Comparison of ENCODE assay signal across 13 cellular contexts in the genomic region with DNA sequence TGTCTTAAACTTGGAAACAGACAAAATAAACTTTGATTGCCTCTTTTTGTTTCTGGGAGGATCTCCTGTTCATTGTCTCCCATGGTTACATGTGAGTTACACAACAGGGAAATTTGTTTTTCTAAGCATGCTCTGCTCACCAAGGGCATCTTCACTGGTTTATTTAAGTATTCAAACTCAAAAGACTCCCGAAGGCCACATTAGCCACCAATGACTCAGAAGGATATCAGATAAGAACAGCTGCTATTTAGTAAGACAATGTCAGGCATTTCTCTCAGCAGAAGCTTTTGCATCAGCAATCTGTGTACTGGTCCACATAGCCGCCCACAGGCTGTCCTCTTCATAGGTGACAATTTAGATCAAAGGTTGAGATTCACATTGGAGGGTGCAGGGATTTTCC. TPM values are rescaled to one million over a fixed set of nuclear protein-coding genes. Genes with fewer than 3 reads are reported as not detected.
DNase-seq lines count a peak whose midpoint lies in the region; ATAC-seq and TF ChIP-seq lines count a peak whose summit lies in the region.
"Had no signal": no experiment of that assay in that cellular context is flagged by ENCODE, and none has a peak within 500 bp of the region (broad histone marks: within the 10 kb centered on the region; RNA-seq: fewer than 3 reads in every experiment).

No MANE protein-coding gene starts in this region.

- ATAC-seq in foreskin keratinocyte = peak; percentile 46
- ATAC-seq in natural killer cell treated with Interleukin-12 subunit alpha and Interleukin-12 subunit beta and Interleukin-15 and Interleukin-18, amount 100 ng/mL, for 72 hours = no peak
- ATAC-seq: activated CD8-positive, alpha-beta memory T cell treated with anti-CD3 and anti-CD28 coated beads, Interleukin-2, amount 10 ng/mL, durations not matched to agents 7 days and 5 days had no signal

- no peaks in the 10 kb centered on the region for H3K36me3 ChIP-seq in SJCRH30

- DNase-seq in GM04504 (ENCODE audit: low read depth) (peak; percentile 17), SJCRH30 (peak; percentile 30 to 59), foreskin keratinocyte (peak; percentile 32 to 68), pulmonary artery endothelial cell (ENCODE audit: low read depth, low spot score) (peak; percentile 40), NCI-H345 treated with DMSO at 0.1 percent for 48 hours (lab: John Stamatoyannopoulos, UW; ENCODE audit: unreplicated experiment) (no peak), NCI-H1048 (lab: John Stamatoyannopoulos, UW) (no peak)
- no peak for DNase-seq in natural killer cell treated with Interleukin-12 subunit alpha and Interleukin-12 subunit beta and Interleukin-15 and Interleukin-18, amount 100 ng/mL, for 72 hours (ENCODE audit: low spot score)
- no peak for DNase-seq in stimulated activated CD4-positive, alpha-beta T cell treated with anti-CD3 and anti-CD28 coated beads, Interleukin-4, amount 100 ng/mL, for 4 hours
- DNase-seq: activated CD8-positive, alpha-beta memory T cell treated with anti-CD3 and anti-CD28 coated beads, Interleukin-2, amount 10 ng/mL, durations not matched to agents 7 days and 5 days; effector CD8-positive, alpha-beta T cell; NCI-H1694 treated with DMSO at 0.1 percent for 48 hours had no signal

- H3K9me3 ChIP-seq in SJCRH30 (replicated peaks) = no peaks in the 10 kb centered on the region

- peaks cover 5 to 22% of the 10 kb centered on the region in 2 donors for H3K27me3 Mint-ChIP-seq in natural killer cell treated with Interleukin-12 subunit alpha and Interleukin-12 subunit beta and Interleukin-15 and Interleukin-18, amount 100 ng/mL, for 72 hours

- H3K4me3 Mint-ChIP-seq in natural killer cell treated with Interleukin-12 subunit alpha and Interleukin-12 subunit beta and Interleukin-15 and Interleukin-18, amount 100 ng/mL, for 72 hours = no peak overlapping the region
- H3K4me3 Mint-ChIP-seq: activated CD8-positive, alpha-beta memory T cell treated with anti-CD3 and anti-CD28 coated beads, Interleukin-2, amount 10 ng/mL, durations not matched to agents 7 days and 5 days had no signal

- H3K27ac ChIP-seq in SJCRH30 (no peak overlapping the region), foreskin keratinocyte (no peak overlapping the region)
- H3K27ac ChIP-seq: SK-N-MC had no signal

- no peaks in the 10 kb centered on the region for H3K4me1 Mint-ChIP-seq in natural killer cell treated with Interleukin-12 subunit alpha and Interleukin-12 subunit beta and Interleukin-15 and Interleukin-18, amount 100 ng/mL, for 72 hours (ENCODE audit: low read depth in 2 of 2)
- H3K4me1 Mint-ChIP-seq: activated CD8-positive, alpha-beta memory T cell treated with anti-CD3 and anti-CD28 coated beads, Interleukin-2, amount 10 ng/mL, durations not matched to agents 7 days and 5 days had no signal

- no peaks in the 10 kb centered on the region for H3K9me3 Mint-ChIP-seq in natural killer cell treated with Interleukin-12 subunit alpha and Interleukin-12 subunit beta and Interleukin-15 and Interleukin-18, amount 100 ng/mL, for 72 hours

- H3K27ac Mint-ChIP-seq in natural killer cell treated with Interleukin-12 subunit alpha and Interleukin-12 subunit beta and Interleukin-15 and Interleukin-18, amount 100 ng/mL, for 72 hours = no peak overlapping the region
- H3K27ac Mint-ChIP-seq: activated CD8-positive, alpha-beta memory T cell treated with anti-CD3 and anti-CD28 coated beads, Interleukin-2, amount 10 ng/mL, durations not matched to agents 7 days and 5 days had no signal

- no peak overlapping the region for H3K4me3 ChIP-seq in SJCRH30
- H3K4me3 ChIP-seq: SK-N-MC had no signal

- H3K4me1 ChIP-seq in SJCRH30 (peaks cover 10% of the 10 kb centered on the region), foreskin keratinocyte (no peaks in the 10 kb centered on the region)

- H3K27me3 ChIP-seq in SJCRH30 = no peaks in the 10 kb centered on the region
- no peaks in the 10 kb centered on the region for H3K27me3 ChIP-seq in foreskin keratinocyte

- no peaks in the 10 kb centered on the region for H3K36me3 Mint-ChIP-seq in natural killer cell treated with Interleukin-12 subunit alpha and Interleukin-12 subunit beta and Interleukin-15 and Interleukin-18, amount 100 ng/mL, for 72 hours
- H3K36me3 Mint-ChIP-seq: activated CD8-positive, alpha-beta memory T cell treated with anti-CD3 and anti-CD28 coated beads, Interleukin-2, amount 10 ng/mL, durations not matched to agents 7 days and 5 days had no signal

- no peak for TF ChIP-seq CTCF in foreskin keratinocyte (conservative IDR thresholded peaks at IDR 0.05)

RNA-seq across cellular contexts. Expression of a gene that starts 19.3 kb away (rescaled TPM):
- not detected in 2 replicates for total RNA-seq in SJCRH30 (2014; rRNA removed; shearing (Covaris generic))
- total RNA-seq in foreskin keratinocyte (not detected in 2 replicates), pulmonary artery endothelial cell (not detected in 2 replicates)
- polyA plus RNA-seq in foreskin keratinocyte = not detected in 2 replicates
- total RNA-seq in natural killer cell treated with Interleukin-12 subunit alpha and Interleukin-12 subunit beta and Interleukin-15 and Interleukin-18, amount 100 ng/mL, for 72 hours = not detected
- total RNA-seq: activated CD8-positive, alpha-beta memory T cell treated with anti-CD3 and anti-CD28 coated beads, Interleukin-2, amount 10 ng/mL, durations not matched to agents 7 days and 5 days; urinary bladder had no signal
- polyA plus RNA-seq: urinary bladder had no signal

RNA-seq across cellular contexts. Expression of a gene that starts 29.3 kb away (rescaled TPM):
- not detected in 2 replicates for total RNA-seq in SJCRH30 (2014; rRNA removed; shearing (Covaris generic))
- total RNA-seq in foreskin keratinocyte (not detected in 2 replicates), pulmonary artery endothelial cell (not detected in 2 replicates)
- polyA plus RNA-seq in foreskin keratinocyte = not detected in 2 replicates
- total RNA-seq in natural killer cell treated with Interleukin-12 subunit alpha and Interleukin-12 subunit beta and Interleukin-15 and Interleukin-18, amount 100 ng/mL, for 72 hours = not detected
- total RNA-seq: activated CD8-positive, alpha-beta memory T cell treated with anti-CD3 and anti-CD28 coated beads, Interleukin-2, amount 10 ng/mL, durations not matched to agents 7 days and 5 days; urinary bladder had no signal
- polyA plus RNA-seq: urinary bladder had no signal

RNA-seq across cellular contexts. Expression of a gene that starts 50.2 kb away (rescaled TPM):
- total RNA-seq in SJCRH30 (2014; rRNA removed; shearing (Covaris generic)) = not detected in 2 replicates
- total RNA-seq in foreskin keratinocyte (not detected in 2 replicates), pulmonary artery endothelial cell (not detected in 2 replicates)
- polyA plus RNA-seq in foreskin keratinocyte = not detected in 2 replicates
- total RNA-seq in natural killer cell treated with Interleukin-12 subunit alpha and Interleukin-12 subunit beta and Interleukin-15 and Interleukin-18, amount 100 ng/mL, for 72 hours = not detected
- total RNA-seq: activated CD8-positive, alpha-beta memory T cell treated with anti-CD3 and anti-CD28 coated beads, Interleukin-2, amount 10 ng/mL, durations not matched to agents 7 days and 5 days; urinary bladder had no signal
- polyA plus RNA-seq: urinary bladder had no signal

Comparison
In these comparisons a context has a peak if more than half of its experiments do, and no peak if none do; other contexts are left out.
1. DNase-seq: peak in GM04504 (single experiment), SJCRH30 (2 of 2), foreskin keratinocyte (2 of 2) and pulmonary artery endothelial cell (single experiment); none in NCI-H345 treated with DMSO at 0.1 percent for 48 hours (single experiment), natural killer cell treated with Interleukin-12 subunit alpha and Interleukin-12 subunit beta and Interleukin-15 and Interleukin-18, amount 100 ng/mL, for 72 hours (single experiment), NCI-H1048 (single experiment) and stimulated activated CD4-positive, alpha-beta T cell treated with anti-CD3 and anti-CD28 coated beads, Interleukin-4, amount 100 ng/mL, for 4 hours (0 of 2).